ENCODE assay signal across 28 cellular contexts in the genomic region with DNA sequence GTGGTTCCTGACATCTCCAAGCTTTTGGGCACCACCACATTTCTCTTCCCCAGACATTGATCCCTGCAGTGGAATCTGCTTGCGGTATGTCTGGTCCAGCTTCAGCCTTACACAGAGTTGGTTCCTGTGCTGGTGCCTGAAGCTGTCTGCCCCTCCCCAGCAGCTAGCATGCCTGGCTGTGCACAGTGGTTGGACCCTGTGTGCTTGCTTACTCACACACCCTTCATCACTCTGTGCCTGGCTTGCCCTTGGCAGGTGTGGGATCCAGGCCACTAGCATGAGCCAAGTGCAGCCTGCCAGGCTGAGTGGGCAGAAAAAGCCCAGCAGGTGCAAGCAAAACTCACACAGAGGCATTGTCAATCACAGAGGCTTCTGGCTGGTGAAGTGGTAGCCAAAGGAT.
"Had no signal": no experiment of that assay in that cellular context is flagged by ENCODE, and none has a peak within 500 bp of the region (broad histone marks: within the 10 kb centered on the region; RNA-seq: fewer than 3 reads in every experiment).

No MANE protein-coding gene starts in this region.

- ATAC-seq: activated CD8-positive, alpha-beta T cell treated with anti-CD3 and anti-CD28 coated beads for 36 hours; activated T-cell treated with anti-CD3 and anti-CD28 coated beads, Interleukin-2, amount 50 U/mL, for 72 hours; activated T-helper 17 cell treated with anti-CD3 and anti-CD28 coated beads, Interleukin-2, amount 50 U/mL, for 72 hours; K562 had no signal

- H3K4me3 ChIP-seq: K562 had no signal

- H3K27me3 ChIP-seq: brain microvascular endothelial cell had no signal

- DNase-seq: activated CD4-positive, alpha-beta T cell treated with anti-CD3 and anti-CD28 coated beads, Interleukin-2, amount 10 ng/mL, durations not matched to agents 24 days and 14 days; activated CD4-positive, alpha-beta T cell treated with anti-CD3 and anti-CD28 coated beads, Interleukin-2, amount 50 U/mL, for 4 hours; activated CD4-positive, CD25-positive, alpha-beta regulatory T cell; activated CD8-positive, alpha-beta T cell treated with anti-CD3 and anti-CD28 coated beads for 36 hours; activated effector memory CD4-positive, alpha-beta T cell treated with anti-CD3 and anti-CD28 coated beads, Interleukin-2, amount 50 U/mL, for 16 hours; activated naive CD4-positive, alpha-beta T cell; activated naive CD4-positive, alpha-beta T cell treated with anti-CD3 and anti-CD28 coated beads, Interleukin-2, amount 50 U/mL, for 16 hours; activated naive CD8-positive, alpha-beta T cell treated with anti-CD3 and anti-CD28 coated beads for 36 hours; activated T-cell treated with anti-CD3 and anti-CD28 coated beads, Interleukin-2, amount 50 U/mL, for 1 hour; activated T-cell treated with anti-CD3 and anti-CD28 coated beads, Interleukin-2, amount 50 U/mL, for 72 hours; amniotic stem cell; aorta; brain microvascular endothelial cell; NCI-H1105; NCI-H1417 treated with DMSO at 0.1 percent for 48 hours; NCI-H187 treated with DMSO at 0.1 percent for 48 hours; NCI-H2081; NCI-H2171 treated with DMSO at 0.1 percent for 48 hours; NCI-H2227 treated with DMSO at 0.1 percent for 48 hours; NCI-H446; NCI-H510A treated with DMSO at 0.1 percent for 48 hours; NCI-H526 treated with DMSO at 0.1 percent for 48 hours; SW 1271; T-helper 1 cell; T1000; WERI-Rb-1 had no signal

- H3K27ac ChIP-seq: brain microvascular endothelial cell, WERI-Rb-1 had no signal

- H3K36me3 ChIP-seq: brain microvascular endothelial cell, WERI-Rb-1 had no signal
